In the genomic region with DNA sequence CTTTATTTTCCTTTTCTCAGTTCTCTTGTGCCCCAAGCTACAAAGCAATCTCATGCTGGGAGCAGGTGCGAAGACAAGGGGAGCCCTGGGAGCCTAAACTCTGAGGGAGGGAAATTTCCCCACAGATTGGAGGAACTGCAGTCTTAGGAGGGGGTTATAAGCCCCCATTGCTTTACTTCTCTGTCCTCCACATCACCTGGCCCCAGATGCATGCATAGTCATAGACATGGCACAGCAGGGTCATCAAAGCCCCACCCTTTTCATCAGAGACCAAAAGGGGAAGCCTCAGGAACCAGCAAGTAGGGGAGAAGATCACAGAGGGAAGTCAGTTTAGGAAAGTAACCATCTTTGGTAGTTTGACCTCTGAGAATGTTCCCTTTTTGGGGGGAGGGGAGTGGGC, we compare ENCODE assay signal across 15 cellular contexts. TPM values are rescaled to one million over a fixed set of nuclear protein-coding genes. Genes with fewer than 3 reads are reported as not detected.
DNase-seq lines count a peak whose midpoint lies in the region; ATAC-seq and TF ChIP-seq lines count a peak whose summit lies in the region.
"Had no signal": no experiment of that assay in that cellular context is flagged by ENCODE, and none has a peak within 500 bp of the region (broad histone marks: within the 10 kb centered on the region; RNA-seq: fewer than 3 reads in every experiment).

No MANE protein-coding gene starts in this region.

- ATAC-seq in GM19467 (IDR thresholded peaks at IDR 0.05; ENCODE audit: unreplicated experiment) (peak; percentile 32), HG03045 (IDR thresholded peaks at IDR 0.05; ENCODE audit: unreplicated experiment) (peak; percentile 15), GM21576 (IDR thresholded peaks at IDR 0.05; ENCODE audit: unreplicated experiment) (no peak)

- in situ Hi-C loops in G401 (cut with HindIII; ENCODE audit: low sequenced_read_pairs): no loop called here

- H3K4me3 ChIP-seq in colonic mucosa: no peak overlapping the region
- H3K4me3 ChIP-seq: SJCRH30, spleen, tibial nerve had no signal

- DNase-seq in CD1c-positive myeloid dendritic cell (ENCODE audit: extremely low spot score) (peak; percentile 45), G401 (ENCODE audit: low spot score) (no peak), colonic mucosa (no peak)
- DNase-seq in activated CD8-positive, alpha-beta memory T cell treated with anti-CD3 and anti-CD28 coated beads, Interleukin-2, amount 50 U/mL, for 48 hours: no peak
- DNase-seq: activated naive CD4-positive, alpha-beta T cell treated with anti-CD3 and anti-CD28 coated beads, Interleukin-2, amount 50 U/mL, for 16 hours; caudate nucleus; NCI-H2081 treated with DMSO at 0.1 percent for 48 hours; SJCRH30; spleen; WERI-Rb-1 had no signal

- no peaks in the 10 kb centered on the region for H3K36me3 ChIP-seq in colonic mucosa

- TF ChIP-seq CTCF in VCaP (conservative IDR thresholded peaks at IDR 0.05): no peak
- no peak for TF ChIP-seq CTCF in colonic mucosa (IDR thresholded peaks at IDR 0.05)

- no peaks in the 10 kb centered on the region for H3K4me1 ChIP-seq in colonic mucosa
- H3K4me1 ChIP-seq: SJCRH30, tibial nerve had no signal

- H3K27ac ChIP-seq in VCaP (peak overlapping the region; percentile 82; the same call in 1 of the 2 replicates), colonic mucosa (no peak overlapping the region)
- H3K27ac ChIP-seq: SJCRH30, spleen, tibial nerve, WERI-Rb-1 had no signal

- H3K27me3 ChIP-seq in colonic mucosa: no peaks in the 10 kb centered on the region
- H3K27me3 ChIP-seq: SJCRH30, spleen, tibial nerve had no signal

- H3K9ac ChIP-seq in colonic mucosa (ENCODE audit: low read depth in 2 of 2, low read length in 2 of 2): no peak overlapping the region

- no peaks in the 10 kb centered on the region for H3K9me3 ChIP-seq in colonic mucosa
- H3K9me3 ChIP-seq: SJCRH30 had no signal

- intact Hi-C loops in colonic mucosa (cut with DNase I): no loop called here

RNA-seq across cellular contexts. Expression of a gene that starts 33.7 kb away (rescaled TPM):
- total RNA-seq in G401 (2014; rRNA removed; shearing (Covaris generic)): 49.2 and 63.7 TPM in 2 replicates
- 10 to 100 TPM; 24.2 to 27.0 TPM for total RNA-seq in colonic mucosa
